ENCODE assay signal across 1 cellular context in genomic region chr1:173507205-173507846, GRCh38.
TF ChIP-seq lines count a peak whose summit lies in the region.

No MANE protein-coding gene starts in this region.

TF ChIP-seq in K562, 482 proteins besides CTCF, POLR2A, EP300 and RAD21:
- TF ChIP-seq SP2 (IDR thresholded peaks at IDR 0.05; ENCODE audit: extremely low read depth, low read depth, low read length, poor library complexity, severe bottlenecking) (no peak), FOXA3 (CRISPR knock-in tag; conservative IDR thresholded peaks at IDR 0.05 in 1 of 2, IDR thresholded peaks at IDR 0.05 in 1 of 2) (0 out of 4 replicates have a peak, but pooled peaks of 1 of the 2 experiments have one; percentile 22), CBX3 (IDR thresholded peaks at IDR 0.05; ENCODE audit: borderline replicate concordance in 1 of 2, low read length in 2 of 2) (no peak), PHF8 (IDR thresholded peaks at IDR 0.05; ENCODE audit: borderline replicate concordance, low read length) (no peak), MAFF (IDR thresholded peaks at IDR 0.05; ENCODE audit: low read length) (peak; percentile 53), TAF15 (IDR thresholded peaks at IDR 0.05; ENCODE audit: low read depth, low read length) (no peak), RFX1 (IDR thresholded peaks at IDR 0.05) (peak; percentile 62), CGGBP1 (CRISPR knock-in tag; IDR thresholded peaks at IDR 0.05) (no peak), STAG1 (CRISPR knock-in tag; IDR thresholded peaks at IDR 0.05; ENCODE audit: borderline replicate concordance) (no peak), FOSL1 (tag; conservative IDR thresholded peaks at IDR 0.05) (0 out of 2 replicates have a peak, but pooled peaks have one; percentile 39), BCL6 (CRISPR knock-in tag; IDR thresholded peaks at IDR 0.05) (no peak), HNRNPK (IDR thresholded peaks at IDR 0.05; ENCODE audit: low read depth, low read length, poor library complexity, severe bottlenecking) (no peak), ZNF140 (CRISPR knock-in tag; IDR thresholded peaks at IDR 0.05) (no peak), ZNF507 (tag; conservative IDR thresholded peaks at IDR 0.05) (no peak), FOS (IDR thresholded peaks at IDR 0.05; ENCODE audit: extremely low read depth, insufficient read length) (no peak), FOXJ2 (tag; IDR thresholded peaks at IDR 0.05) (0 out of 2 replicates have a peak, but pooled peaks have one; percentile 45), ZNF511 (CRISPR knock-in tag; IDR thresholded peaks at IDR 0.05) (no peak), MAFG (tag; conservative IDR thresholded peaks at IDR 0.05) (peak; percentile 52; the same call in 1 of the 2 replicates), L3MBTL2 (IDR thresholded peaks at IDR 0.05) (no peak), EWSR1 (IDR thresholded peaks at IDR 0.05; ENCODE audit: borderline replicate concordance, low read depth, partially characterized antibody) (no peak), ZNF398 (CRISPR knock-in tag; IDR thresholded peaks at IDR 0.05) (no peak), MAFK (IDR thresholded peaks at IDR 0.05; ENCODE audit: low read length) (peak; percentile 62), JUND (IDR thresholded peaks at IDR 0.05; ENCODE audit: borderline replicate concordance, low read depth, low read length) (0 out of 2 replicates have a peak, but pooled peaks have one; percentile 18), JUND (tag; IDR thresholded peaks at IDR 0.05; ENCODE audit: borderline replicate concordance, low read depth, low read length) (no peak; the same call in 2 of the 3 replicates), C11orf30 (IDR thresholded peaks at IDR 0.05; ENCODE audit: low read depth) (peak; percentile 69), ZNF175 (CRISPR knock-in tag; IDR thresholded peaks at IDR 0.05; ENCODE audit: low read depth) (no peak), NELFE (IDR thresholded peaks at IDR 0.05; ENCODE audit: insufficient read depth, insufficient read length) (no peak), RBM14 (IDR thresholded peaks at IDR 0.05; ENCODE audit: borderline replicate concordance, insufficient read depth, low read depth, low read length) (no peak), NFE2 (IDR thresholded peaks at IDR 0.05; ENCODE audit: low read depth) (peak; percentile 71)
- TF ChIP-seq, protein P1, sequence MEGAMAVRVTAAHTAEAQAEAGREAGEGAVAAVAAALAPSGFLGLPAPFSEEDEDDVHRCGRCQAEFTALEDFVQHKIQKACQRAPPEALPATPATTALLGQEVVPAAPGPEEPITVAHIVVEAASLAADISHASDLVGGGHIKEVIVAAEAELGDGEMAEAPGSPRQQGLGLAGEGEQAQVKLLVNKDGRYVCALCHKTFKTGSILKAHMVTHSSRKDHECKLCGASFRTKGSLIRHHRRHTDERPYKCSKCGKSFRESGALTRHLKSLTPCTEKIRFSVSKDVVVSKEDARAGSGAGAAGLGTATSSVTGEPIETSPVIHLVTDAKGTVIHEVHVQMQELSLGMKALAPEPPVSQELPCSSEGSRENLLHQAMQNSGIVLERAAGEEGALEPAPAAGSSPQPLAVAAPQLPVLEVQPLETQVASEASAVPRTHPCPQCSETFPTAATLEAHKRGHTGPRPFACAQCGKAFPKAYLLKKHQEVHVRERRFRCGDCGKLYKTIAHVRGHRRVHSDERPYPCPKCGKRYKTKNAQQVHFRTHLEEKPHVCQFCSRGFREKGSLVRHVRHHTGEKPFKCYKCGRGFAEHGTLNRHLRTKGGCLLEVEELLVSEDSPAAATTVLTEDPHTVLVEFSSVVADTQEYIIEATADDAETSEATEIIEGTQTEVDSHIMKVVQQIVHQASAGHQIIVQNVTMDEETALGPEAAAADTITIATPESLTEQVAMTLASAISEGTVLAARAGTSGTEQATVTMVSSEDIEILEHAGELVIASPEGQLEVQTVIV (CRISPR knock-in tag; IDR thresholded peaks at IDR 0.05; ENCODE audit: borderline replicate concordance), result no peak
- TF ChIP-seq, protein P2, sequence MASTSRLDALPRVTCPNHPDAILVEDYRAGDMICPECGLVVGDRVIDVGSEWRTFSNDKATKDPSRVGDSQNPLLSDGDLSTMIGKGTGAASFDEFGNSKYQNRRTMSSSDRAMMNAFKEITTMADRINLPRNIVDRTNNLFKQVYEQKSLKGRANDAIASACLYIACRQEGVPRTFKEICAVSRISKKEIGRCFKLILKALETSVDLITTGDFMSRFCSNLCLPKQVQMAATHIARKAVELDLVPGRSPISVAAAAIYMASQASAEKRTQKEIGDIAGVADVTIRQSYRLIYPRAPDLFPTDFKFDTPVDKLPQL (IDR thresholded peaks at IDR 0.05; ENCODE audit: extremely low read depth, insufficient read length), result no peak
- TF ChIP-seq, protein P3, sequence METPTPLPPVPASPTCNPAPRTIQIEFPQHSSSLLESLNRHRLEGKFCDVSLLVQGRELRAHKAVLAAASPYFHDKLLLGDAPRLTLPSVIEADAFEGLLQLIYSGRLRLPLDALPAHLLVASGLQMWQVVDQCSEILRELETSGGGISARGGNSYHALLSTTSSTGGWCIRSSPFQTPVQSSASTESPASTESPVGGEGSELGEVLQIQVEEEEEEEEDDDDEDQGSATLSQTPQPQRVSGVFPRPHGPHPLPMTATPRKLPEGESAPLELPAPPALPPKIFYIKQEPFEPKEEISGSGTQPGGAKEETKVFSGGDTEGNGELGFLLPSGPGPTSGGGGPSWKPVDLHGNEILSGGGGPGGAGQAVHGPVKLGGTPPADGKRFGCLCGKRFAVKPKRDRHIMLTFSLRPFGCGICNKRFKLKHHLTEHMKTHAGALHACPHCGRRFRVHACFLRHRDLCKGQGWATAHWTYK (CRISPR knock-in tag; IDR thresholded peaks at IDR 0.05), result no peak
- TF ChIP-seq, protein P4, sequence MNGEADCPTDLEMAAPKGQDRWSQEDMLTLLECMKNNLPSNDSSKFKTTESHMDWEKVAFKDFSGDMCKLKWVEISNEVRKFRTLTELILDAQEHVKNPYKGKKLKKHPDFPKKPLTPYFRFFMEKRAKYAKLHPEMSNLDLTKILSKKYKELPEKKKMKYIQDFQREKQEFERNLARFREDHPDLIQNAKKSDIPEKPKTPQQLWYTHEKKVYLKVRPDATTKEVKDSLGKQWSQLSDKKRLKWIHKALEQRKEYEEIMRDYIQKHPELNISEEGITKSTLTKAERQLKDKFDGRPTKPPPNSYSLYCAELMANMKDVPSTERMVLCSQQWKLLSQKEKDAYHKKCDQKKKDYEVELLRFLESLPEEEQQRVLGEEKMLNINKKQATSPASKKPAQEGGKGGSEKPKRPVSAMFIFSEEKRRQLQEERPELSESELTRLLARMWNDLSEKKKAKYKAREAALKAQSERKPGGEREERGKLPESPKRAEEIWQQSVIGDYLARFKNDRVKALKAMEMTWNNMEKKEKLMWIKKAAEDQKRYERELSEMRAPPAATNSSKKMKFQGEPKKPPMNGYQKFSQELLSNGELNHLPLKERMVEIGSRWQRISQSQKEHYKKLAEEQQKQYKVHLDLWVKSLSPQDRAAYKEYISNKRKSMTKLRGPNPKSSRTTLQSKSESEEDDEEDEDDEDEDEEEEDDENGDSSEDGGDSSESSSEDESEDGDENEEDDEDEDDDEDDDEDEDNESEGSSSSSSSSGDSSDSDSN (IDR thresholded peaks at IDR 0.05; ENCODE audit: borderline replicate concordance in 1 of 2, low read depth in 2 of 2, low read length in 2 of 2), result no peak
TF ChIP-seq in K562: peak in this region for 10.
